ENCODE assay signal across 24 cellular contexts in genomic region chr11:68692881-68693483, GRCh38. TPM values are rescaled to one million over a fixed set of nuclear protein-coding genes. Genes with fewer than 3 reads are reported as not detected.
DNase-seq lines count a peak whose midpoint lies in the region; ATAC-seq and TF ChIP-seq lines count a peak whose summit lies in the region.
"Had no signal": no experiment of that assay in that cellular context is flagged by ENCODE, and none has a peak within 500 bp of the region (broad histone marks: within the 10 kb centered on the region; RNA-seq: fewer than 3 reads in every experiment).

No MANE protein-coding gene starts in this region.

- H3K4me1 ChIP-seq in iPS-15b (ENCODE audit: control insufficient read depth, insufficient read depth, low read length) (peaks cover 19% of the 10 kb centered on the region), sigmoid colon (no peaks in the 10 kb centered on the region)
- H3K4me1 ChIP-seq: SJSA1 had no signal

- no peak for TF ChIP-seq EP300 in sigmoid colon (IDR thresholded peaks at IDR 0.05)

- H3K4me3 ChIP-seq in iPS-15b (ENCODE audit: low read depth, low read length) (no peak overlapping the region), sigmoid colon (no peak overlapping the region)
- H3K4me3 ChIP-seq: GM23248, SJSA1 had no signal

- intact Hi-C loops in sigmoid colon (cut with DNase I), result no loop called here

- peak; percentile 50 for DNase-seq in activated effector memory CD4-positive, alpha-beta T cell treated with anti-CD3 and anti-CD28 coated beads, Interleukin-2, amount 50 U/mL, for 16 hours
- DNase-seq in activated effector memory CD4-positive, alpha-beta T cell treated with Interleukin-2 at 50 U/mL for 16 hours, result no peak
- DNase-seq in SK-N-DZ (ENCODE audit: low spot score) (peak; percentile 33), sigmoid colon (peak; percentile 61), dedifferentiated amniotic fluid mesenchymal stem cell (ENCODE audit: extremely low spot score) (no peak), NCI-H526 treated with DMSO at 0.1 percent for 48 hours (lab: John Stamatoyannopoulos, UW) (no peak)
- DNase-seq: CD4-positive, CD25-positive, alpha-beta regulatory T cell; DMS53; GM23248; HCEC 1CT; Karpas-422; NCI-H1092; NCI-H1417 treated with DMSO at 0.1 percent for 48 hours; NCI-H1694 treated with DMSO at 0.1 percent for 48 hours; NCI-H2171 treated with DMSO at 0.1 percent for 48 hours; NCI-H345; NCI-H510A treated with DMSO at 0.1 percent for 48 hours; NCI-H774 had no signal

- H3K9me3 ChIP-seq in iPS-15b (ENCODE audit: control insufficient read depth, insufficient read depth, low read length) (no peaks in the 10 kb centered on the region), sigmoid colon (peaks cover 0 to 3% (median 0%) of the 10 kb centered on the region in 4 donors)

- no peak for TF ChIP-seq CTCF in sigmoid colon (IDR thresholded peaks at IDR 0.05)

- H3K27me3 ChIP-seq in iPS-15b (ENCODE audit: control insufficient read depth, insufficient read depth, low read length) (no peaks in the 10 kb centered on the region), sigmoid colon (peaks cover 0 to 37% (median 0%) of the 10 kb centered on the region in 3 donors)

- no peak for ATAC-seq in HG03457 (IDR thresholded peaks at IDR 0.05; ENCODE audit: unreplicated experiment)

- peak overlapping the region; percentile 37 for H3K9ac ChIP-seq in iPS-15b (ENCODE audit: low read depth, low read length)
- H3K9ac ChIP-seq: GM23248 had no signal

- no peak for TF ChIP-seq POLR2A in sigmoid colon (IDR thresholded peaks at IDR 0.05)

- 76 to 84% methylated on average over 15 of the region's 15 CpGs for WGBS in sigmoid colon, 2 donors

- no peak overlapping the region for H3K27ac ChIP-seq in sigmoid colon
- H3K27ac ChIP-seq: 22Rv1, GM23248, HL-60, SJSA1 had no signal

- H3K36me3 ChIP-seq in iPS-15b (ENCODE audit: control insufficient read depth, insufficient read depth, low read length) (peaks cover 19% of the 10 kb centered on the region), sigmoid colon (no peaks in the 10 kb centered on the region)
- H3K36me3 ChIP-seq: SJSA1 had no signal

RNA-seq across cellular contexts. Expression of gene GAL, which starts 8.6 kb away (rescaled TPM):
- polyA plus RNA-seq in SK-N-DZ (2014; cell fraction: cytosol; rRNA removed), result 22.1 and 36.4 TPM in 2 replicates
- 13.1 and 16.3 TPM in 2 replicates for polyA plus RNA-seq in SK-N-DZ (2014; cell fraction: nucleus; rRNA removed)
- 10 to 100 TPM in 3 of 4 donors, 1 to 10 TPM in 1; 4.1 to 11.8 (median 11.4) TPM for total RNA-seq in sigmoid colon
- polyA plus RNA-seq in sigmoid colon, result 10 to 100 TPM in 1 of 3 donors, not detected in 2; 12.9 TPM
- total RNA-seq: CD4-positive, CD25-positive, alpha-beta regulatory T cell; G401; SJSA1 had no signal
- polyA plus RNA-seq: CD4-positive, CD25-positive, alpha-beta regulatory T cell had no signal

RNA-seq across cellular contexts. Expression of gene TESMIN, which starts 58.3 kb away (rescaled TPM):
- polyA plus RNA-seq in SK-N-DZ (2014; cell fraction: cytosol; rRNA removed), result not detected in 2 replicates
- 0.17 TPM in 1 of 2 replicates, not detected in the other for polyA plus RNA-seq in SK-N-DZ (2014; cell fraction: nucleus; rRNA removed)
- total RNA-seq in sigmoid colon, result not detected
- polyA plus RNA-seq in sigmoid colon, result 1 to 10 TPM; 2.3 to 6.3 (median 4.8) TPM
- total RNA-seq: GM23248 had no signal

Comparison
In these comparisons a context has a peak if more than half of its experiments do, and no peak if none do; other contexts are left out.
1. DNase-seq: peak in activated effector memory CD4-positive, alpha-beta T cell treated with anti-CD3 and anti-CD28 coated beads, Interleukin-2, amount 50 U/mL, for 16 hours (single experiment), SK-N-DZ (single experiment) and sigmoid colon (single experiment); none in activated effector memory CD4-positive, alpha-beta T cell treated with Interleukin-2 at 50 U/mL for 16 hours (single experiment), dedifferentiated amniotic fluid mesenchymal stem cell (single experiment) and NCI-H526 treated with DMSO at 0.1 percent for 48 hours (single experiment).